In the genomic region with DNA sequence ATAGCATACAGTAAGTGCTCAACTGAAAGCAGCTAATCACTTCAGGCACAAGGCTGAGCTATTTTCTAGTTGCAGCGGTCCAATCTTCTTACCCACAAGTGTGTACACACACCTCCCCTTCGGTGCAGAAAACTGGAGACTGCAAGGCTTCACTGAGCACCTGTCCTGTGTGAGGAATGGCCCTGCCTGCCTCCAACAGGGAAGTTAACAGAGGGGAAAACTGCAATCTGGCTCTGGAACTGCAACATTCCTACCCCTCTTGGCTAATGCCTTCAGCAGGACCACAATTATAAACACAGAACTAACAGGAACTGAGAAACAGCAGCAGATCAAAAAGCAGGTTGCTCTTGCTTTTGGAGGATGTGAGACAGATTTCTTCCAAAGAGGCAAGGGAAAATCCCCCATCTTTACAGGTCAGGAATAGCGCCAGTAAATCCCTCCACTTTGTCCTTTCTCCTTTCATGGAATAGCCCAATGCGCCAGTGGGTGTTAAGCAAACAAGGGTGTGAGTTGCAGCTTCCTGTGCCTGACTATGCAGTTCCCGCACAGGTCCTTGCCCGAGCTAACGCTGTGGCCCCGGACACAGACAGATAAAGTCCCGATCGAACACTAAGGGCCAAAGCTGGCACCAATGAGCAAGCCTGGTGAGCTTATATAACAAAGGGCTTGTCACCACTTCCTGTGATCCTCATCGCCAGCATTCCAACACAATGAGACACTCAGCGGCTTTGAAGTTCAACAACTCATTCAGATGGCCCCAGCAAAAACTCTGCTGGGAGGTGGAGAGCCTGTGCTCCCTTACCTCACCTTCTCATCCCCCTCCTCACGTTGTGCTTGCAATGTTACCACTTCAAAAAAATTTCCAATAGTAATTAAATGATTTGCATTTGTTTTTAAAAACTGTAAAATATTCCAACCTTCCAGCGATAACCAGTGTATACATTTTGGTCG, we compare ENCODE assay signal across 8 cellular contexts. TPM values are rescaled to one million over a fixed set of nuclear protein-coding genes. Genes with fewer than 3 reads are reported as not detected.
A peak's percentile ranks its signal among the peaks of the same experiment; 100 is the strongest.
DNase-seq lines count a peak whose midpoint lies in the region; ATAC-seq and TF ChIP-seq lines count a peak whose summit lies in the region.

No MANE protein-coding gene starts in this region.

- no peak for TF ChIP-seq CTCF in Panc1 (IDR thresholded peaks at IDR 0.05)
- TF ChIP-seq CTCF in epithelial cell of proximal tubule (conservative IDR thresholded peaks at IDR 0.05; ENCODE audit: low read depth, low read length), result no peak
- TF ChIP-seq CTCF in mesothelial cell of epicardium (IDR thresholded peaks at IDR 0.05; ENCODE audit: unreplicated experiment), result no peak

- peak; percentile 42 for ATAC-seq in activated CD4-positive, alpha-beta T cell treated with anti-CD3 and anti-CD28 coated beads for 36 hours
- ATAC-seq in Panc1 (peak; percentile 83), aorta (ENCODE audit: low FRiP score) (peak; percentile 73)

- no peaks in the 10 kb centered on the region for H3K36me3 Mint-ChIP-seq in activated CD4-positive, alpha-beta T cell treated with anti-CD3 and anti-CD28 coated beads for 36 hours (ENCODE audit: low read depth)
- peaks cover 3% of the 10 kb centered on the region for H3K36me3 Mint-ChIP-seq in mesothelial cell of epicardium

- in situ Hi-C loops in Panc1 (cut with HindIII; ENCODE audit: low pct_unique_long_range_greater_than_20kb, low sequenced_read_pairs), result no loop called here

- no peaks in the 10 kb centered on the region for H3K27me3 ChIP-seq in Panc1 (ENCODE audit: control insufficient read depth, insufficient read depth, low read length)
- H3K27me3 ChIP-seq in aorta (ENCODE audit: control insufficient read depth in 1 of 2, insufficient read depth in 2 of 2, low read length in 1 of 2), result no peaks in the 10 kb centered on the region

- H3K9me3 ChIP-seq in Panc1 (ENCODE audit: control insufficient read depth, insufficient read depth, low read depth, low read length) (no peaks in the 10 kb centered on the region), aorta (ENCODE audit: control insufficient read depth, low read length) (no peaks in the 10 kb centered on the region)

- 5 to 9% methylated on average over 15 of the region's 15 CpGs for WGBS in aorta, 2 donors

- H3K27me3 Mint-ChIP-seq in activated CD4-positive, alpha-beta T cell treated with anti-CD3 and anti-CD28 coated beads for 36 hours, result no peaks in the 10 kb centered on the region
- no peaks in the 10 kb centered on the region for H3K27me3 Mint-ChIP-seq in mesothelial cell of epicardium (ENCODE audit: low read depth)

- DNase-seq in activated CD4-positive, alpha-beta T cell treated with anti-CD3 and anti-CD28 coated beads for 36 hours, result no peak
- no peak for DNase-seq in activated CD4-positive, alpha-beta T cell treated with anti-CD3 and anti-CD28 coated beads, Interleukin-2, amount 50 U/mL, for 4 hours
- DNase-seq in Panc1 (ENCODE audit: low read depth, low spot score), result peak; percentile 92
- peak; percentile 95 for DNase-seq in epithelial cell of proximal tubule (ENCODE audit: low read depth)
- peak in 1 of 2 experiments; percentile 52 for DNase-seq in mesothelial cell of epicardium (ENCODE audit: low spot score in 2 of 2, unreplicated experiment in 2 of 2)
- DNase-seq in aorta, result peak; percentile 72 to 79
- DNase-seq in activated CD4-positive, alpha-beta T cell treated with anti-CD3 and anti-CD28 coated beads, Interleukin-2, amount 50 U/mL, for 1 hour, result no peak
- DNase-seq in stimulated activated CD8-positive, alpha-beta memory T cell treated with anti-CD3 and anti-CD28 coated beads, Interleukin-4, amount 100 ng/mL, for 48 hours, result no peak

- no peak overlapping the region for H3K27ac Mint-ChIP-seq in activated CD4-positive, alpha-beta T cell treated with anti-CD3 and anti-CD28 coated beads for 36 hours
- H3K27ac Mint-ChIP-seq in mesothelial cell of epicardium, result peak overlapping the region; percentile 94

- peaks cover 6% of the 10 kb centered on the region for H3K4me1 Mint-ChIP-seq in activated CD4-positive, alpha-beta T cell treated with anti-CD3 and anti-CD28 coated beads for 36 hours
- H3K4me1 Mint-ChIP-seq in mesothelial cell of epicardium, result peaks cover 55% of the 10 kb centered on the region

- no peaks in the 10 kb centered on the region for H3K9me3 Mint-ChIP-seq in activated CD4-positive, alpha-beta T cell treated with anti-CD3 and anti-CD28 coated beads for 36 hours (ENCODE audit: low read depth)
- no peaks in the 10 kb centered on the region for H3K9me3 Mint-ChIP-seq in mesothelial cell of epicardium

- peaks cover 87% of the 10 kb centered on the region for H3K4me1 ChIP-seq in Panc1 (ENCODE audit: control insufficient read depth, insufficient read depth, low read length)
- peaks cover 0 to 3% of the 10 kb centered on the region in 2 donors for H3K4me1 ChIP-seq in aorta (ENCODE audit: control insufficient read depth in 1 of 2, insufficient read depth in 2 of 2, low read length in 2 of 2)

- H3K27ac ChIP-seq in Panc1 (ENCODE audit: low read length) (peak overlapping the region; percentile 99), aorta (ENCODE audit: low read depth in 1 of 2, low read length in 2 of 2) (peak overlapping the region; percentile 78 to 92)

- BruUV-seq in Panc1 (replicated peaks; lab: Mats Ljungman, UMichigan), result TSS peak; percentile 67

- no peak overlapping the region for H3K4me3 Mint-ChIP-seq in activated CD4-positive, alpha-beta T cell treated with anti-CD3 and anti-CD28 coated beads for 36 hours
- H3K4me3 Mint-ChIP-seq in mesothelial cell of epicardium, result peak overlapping the region; percentile 6

- POLR2A ChIA-PET in activated CD4-positive, alpha-beta T cell treated with anti-CD3 and anti-CD28 coated beads for 36 hours (lab: Charles Lee), result no interaction called here
- POLR2A ChIA-PET in Panc1 (lab: Charles Lee), result interaction anchor here (1.0 to 1.2 kb wide), 2 partner anchors 10 to 11 kb away, joined by 3 read pairs; no protein-coding TSS in a partner anchor

- H3K36me3 ChIP-seq in Panc1 (ENCODE audit: control insufficient read depth, insufficient read depth, low read length), result no peaks in the 10 kb centered on the region; the same call in 1 of the 2 replicates
- H3K36me3 ChIP-seq in aorta (ENCODE audit: control insufficient read depth in 1 of 2, insufficient read depth in 2 of 2, low read length in 1 of 2), result no peaks in the 10 kb centered on the region

- H3K4me3 ChIP-seq in Panc1 (ENCODE audit: low read depth in 2 of 2, low read length in 2 of 2) (peak overlapping the region; percentile 9 to 35; a peak in 3 of 4 replicates), epithelial cell of proximal tubule (ENCODE audit: low read depth, low read length) (peak overlapping the region; percentile 45), aorta (ENCODE audit: low read length in 2 of 2) (no peak overlapping the region)

- intact Hi-C loops in activated CD4-positive, alpha-beta T cell treated with anti-CD3 and anti-CD28 coated beads for 36 hours (cut with DNase I, micrococcal nuclease), result loop anchor here in 1 of 2 experiments (2.0 kb wide), 1 partner anchor 19 kb away; no protein-coding TSS in a partner anchor
- intact Hi-C loops in Panc1 (cut with micrococcal nuclease; ENCODE audit: unreplicated experiment), result no loop called here
- intact Hi-C loops in aorta (cut with DNase I), result no loop called here

- CTCF ChIA-PET in activated CD4-positive, alpha-beta T cell treated with anti-CD3 and anti-CD28 coated beads for 36 hours (lab: Charles Lee), result interaction anchor here (0.6 to 1.0 kb wide), 3 partner anchors 17 to 134 kb away, joined by 3 read pairs; no protein-coding TSS in a partner anchor
- CTCF ChIA-PET in Panc1 (lab: Charles Lee), result no interaction called here

RNA-seq across cellular contexts. Expression of a gene that starts 21.5 kb away (rescaled TPM):
- total RNA-seq in activated CD4-positive, alpha-beta T cell treated with anti-CD3 and anti-CD28 coated beads for 36 hours, result 1 to 10 TPM; 1.2 to 1.3 TPM
- total RNA-seq in Panc1 (2021; ENCODE audit: unreplicated experiment) (59.9 TPM), epithelial cell of proximal tubule (32.7 and 43.8 TPM in 2 replicates), mesothelial cell of epicardium (33.7 to 35.5 TPM (median 35.4 TPM) in 3 replicates), aorta (10 to 100 TPM; 28.7 to 29.3 TPM)
- polyA plus RNA-seq in Panc1 (2012; ENCODE audit: insufficient read length), result 63.1 TPM
- 1 to 10 TPM; 3.5 to 5.7 TPM for polyA plus RNA-seq in aorta

Comparison
In these comparisons a context has a peak if more than half of its experiments do, and no peak if none do; other contexts are left out.
1. DNase-seq: peak in Panc1 (single experiment), epithelial cell of proximal tubule (single experiment) and aorta (2 of 2); none in activated CD4-positive, alpha-beta T cell treated with anti-CD3 and anti-CD28 coated beads for 36 hours (single experiment), activated CD4-positive, alpha-beta T cell treated with anti-CD3 and anti-CD28 coated beads, Interleukin-2, amount 50 U/mL, for 4 hours (0 of 2), activated CD4-positive, alpha-beta T cell treated with anti-CD3 and anti-CD28 coated beads, Interleukin-2, amount 50 U/mL, for 1 hour (single experiment) and stimulated activated CD8-positive, alpha-beta memory T cell treated with anti-CD3 and anti-CD28 coated beads, Interleukin-4, amount 100 ng/mL, for 48 hours (single experiment).
2. H3K4me3 ChIP-seq: peak in Panc1 (2 of 2) and epithelial cell of proximal tubule (single experiment); none in aorta (0 of 2).
3. RNA of a gene that starts 21.5 kb away (total RNA-seq): 59.9 TPM in Panc1 (single experiment), 33.7 to 35.5 TPM in mesothelial cell of epicardium, 32.7 to 43.8 TPM in epithelial cell of proximal tubule and 28.7 to 29.3 TPM in aorta; 1.2 to 1.3 TPM in activated CD4-positive, alpha-beta T cell treated with anti-CD3 and anti-CD28 coated beads for 36 hours; every median in the first group is over 10 times any median in the second.
4. Peak in every context shown above with its lines, with median percentiles within 50 percentile points of each other: ATAC-seq.